ENCODE assay signal across 9 cellular contexts in genomic region chr1:16796179-16796578, GRCh38. TPM values are rescaled to one million over a fixed set of nuclear protein-coding genes. Genes with fewer than 3 reads are reported as not detected.
DNase-seq lines count a peak whose midpoint lies in the region; ATAC-seq, FAIRE-seq and TF ChIP-seq lines count a peak whose summit lies in the region.
"Not testable (repeated sequence)": the region's sequence is repeated elsewhere in the genome, so short reads cannot be mapped to it uniquely, and the experiment has no call there.
"Had no signal": no experiment of that assay in that cellular context is flagged by ENCODE, and none has a peak within 500 bp of the region (broad histone marks: within the 10 kb centered on the region; RNA-seq: fewer than 3 reads in every experiment).

No MANE protein-coding gene starts in this region.

- not testable (repeated sequence) for H2BK12ac ChIP-seq in H1 (ENCODE audit: low read depth, low read length); neuronal stem cell (ENCODE audit: low read length)

- TF ChIP-seq RAD21 in H1 (IDR thresholded peaks at IDR 0.05 in 1 of 2, conservative IDR thresholded peaks at IDR 0.05 in 1 of 2; ENCODE audit: low read depth in 2 of 2, low read length in 2 of 2); HepG2 (CRISPR knock-in tag; IDR thresholded peaks at IDR 0.05): not testable (repeated sequence)

- in situ Hi-C loops in HepG2 (cut with HindIII; ENCODE audit: extremely low pct_ligation_motif_present, low pct_unique_long_range_greater_than_20kb); gastrocnemius medialis (cut with MboI; ENCODE audit: low sequenced_read_pairs in 4 of 4): not testable (repeated sequence)

- not testable (repeated sequence) for H4K8ac ChIP-seq in H1 (ENCODE audit: extremely low read depth, insufficient read depth, low read length); neuronal stem cell (ENCODE audit: low read depth, low read length)

- H2AK5ac ChIP-seq in H1 (ENCODE audit: low read depth, low read length); neuronal stem cell (ENCODE audit: low read depth, low read length): not testable (repeated sequence)

- not testable (repeated sequence) for H2BK120ac ChIP-seq in H1 (replicated peaks; ENCODE audit: low read depth, low read length); neuronal stem cell (ENCODE audit: low read depth, low read length)

- H3K4me2 ChIP-seq in H1 (ENCODE audit: insufficient read depth in 1 of 2, low read depth in 2 of 2, low read length in 2 of 2): 0 out of 4 replicates have a peak overlapping the region, but pooled peaks of 1 of the 2 experiments have one; percentile 32
- not testable (repeated sequence) for H3K4me2 ChIP-seq in HepG2 (ENCODE audit: low read depth, low read length)
- H3K4me2 ChIP-seq in neuronal stem cell (ENCODE audit: insufficient read depth, low read length, poor library complexity, severe bottlenecking): peak overlapping the region; percentile 43

- not testable (repeated sequence) for H3K36me3 ChIP-seq in body of pancreas (replicated peaks in 1 of 2; ENCODE audit: insufficient read depth in 1 of 2, low read depth in 2 of 2); H1 (ENCODE audit: control insufficient read depth in 2 of 4, insufficient read depth in 4 of 4, low read length in 3 of 4); heart left ventricle; HepG2 (replicated peaks in 1 of 2; ENCODE audit: control insufficient read depth in 1 of 2, insufficient read depth in 2 of 2, low read length in 2 of 2); neuronal stem cell (replicated peaks in 1 of 2; ENCODE audit: control insufficient read depth in 2 of 2, insufficient read depth in 2 of 2, low read length in 2 of 2); gastrocnemius medialis; upper lobe of right lung

- POLR2A ChIA-PET in H1 (lab: Charles Lee; ENCODE audit: partially characterized antibody); HepG2 (lab: Yijun Ruan, JAX): not testable (repeated sequence)

- 0 out of 2 replicates have a peak overlapping the region, but pooled peaks have one; percentile 16 for H2AFZ ChIP-seq in H1 (ENCODE audit: low read length)
- H2AFZ ChIP-seq in HepG2 (ENCODE audit: low read length); neuronal stem cell (ENCODE audit: low read length): not testable (repeated sequence)

- not testable (repeated sequence) for BruUV-seq in HepG2 (replicated peaks; lab: Mats Ljungman, UMichigan)

- H3K4me1 ChIP-seq in body of pancreas; H1 (replicated peaks in 1 of 4; ENCODE audit: control insufficient read depth in 3 of 4, insufficient read depth in 4 of 4, low read length in 3 of 4); heart left ventricle; HepG2 (ENCODE audit: insufficient read depth, low read length); neuronal stem cell (ENCODE audit: control insufficient read depth in 2 of 2, insufficient read depth in 1 of 2, low read depth in 1 of 2, low read length in 2 of 2); gastrocnemius medialis; upper lobe of right lung: not testable (repeated sequence)

- H3K9ac ChIP-seq in H1 (replicated peaks in 1 of 4; ENCODE audit: extremely low read depth in 1 of 4, low read depth in 3 of 4, low read length in 3 of 4); HepG2 (ENCODE audit: insufficient read depth, low read depth, low read length); neuronal stem cell (ENCODE audit: low read depth, low read length, poor library complexity): not testable (repeated sequence)

- TF ChIP-seq POLR2A in body of pancreas (IDR thresholded peaks at IDR 0.05); H1 (IDR thresholded peaks at IDR 0.05; ENCODE audit: control extremely low read depth in 1 of 2, low read depth in 2 of 2, low read length in 2 of 2); heart left ventricle (IDR thresholded peaks at IDR 0.05); HepG2 (IDR thresholded peaks at IDR 0.05; ENCODE audit: insufficient read depth in 1 of 2, low read depth in 2 of 2, low read length in 2 of 2); gastrocnemius medialis (IDR thresholded peaks at IDR 0.05): not testable (repeated sequence)

- intact Hi-C loops in body of pancreas (cut with DNase I); heart left ventricle (cut with DNase I); HepG2 (cut with micrococcal nuclease; ENCODE audit: unreplicated experiment); gastrocnemius medialis (cut with DNase I; ENCODE audit: low total_unique reads); upper lobe of right lung (cut with DNase I): not testable (repeated sequence)

- CTCF ChIA-PET in H1 (lab: Charles Lee; ENCODE audit: partially characterized antibody); HepG2 (lab: Yijun Ruan, JAX; ENCODE audit: low intra/inter-chr PET ratio, low total read pairs): not testable (repeated sequence)

- H2BK15ac ChIP-seq in H1 (ENCODE audit: low read length); neuronal stem cell (ENCODE audit: low read length): not testable (repeated sequence)

- not testable (repeated sequence) for H3K23me2 ChIP-seq in H1 (ENCODE audit: low read depth, low read length)

- H3K79me1 ChIP-seq in H1 (ENCODE audit: low read depth, low read length); neuronal stem cell (ENCODE audit: low read depth, low read length): not testable (repeated sequence)

- not testable (repeated sequence) for H4K20me1 ChIP-seq in H1 (replicated peaks in 1 of 2; ENCODE audit: control insufficient read depth in 1 of 2, insufficient read depth in 2 of 2, low read length in 2 of 2); HepG2 (ENCODE audit: insufficient read depth, low read length)

- H3K4me3 ChIP-seq in body of pancreas; H1 (ENCODE audit: extremely low read depth in 1 of 4, insufficient read depth in 2 of 4, low read depth in 3 of 4, low read length in 4 of 4); heart left ventricle; HepG2 (replicated peaks in 1 of 3; ENCODE audit: insufficient read depth in 1 of 3, low read depth in 2 of 3, low read length in 3 of 3); neuronal stem cell (ENCODE audit: low read length in 2 of 2); gastrocnemius medialis; upper lobe of right lung: not testable (repeated sequence)

- not testable (repeated sequence) for H3K79me2 ChIP-seq in H1 (ENCODE audit: control insufficient read depth in 1 of 2, insufficient read depth in 2 of 2, low read length in 2 of 2); HepG2 (ENCODE audit: insufficient read depth, low read length)

- peak; percentile 28 for FAIRE-seq in HTR-8/SVneo (lab: Jason Lieb, UNC)
- peak; percentile 24 for FAIRE-seq in H1 (lab: Jason Lieb, UNC)
- FAIRE-seq in HepG2 (lab: Jason Lieb, UNC): not testable (repeated sequence)

- H4K5ac ChIP-seq in H1 (ENCODE audit: insufficient read length, low read depth, low read length): not testable (repeated sequence)

- not testable (repeated sequence) for H3K27ac ChIP-seq in body of pancreas; H1 (ENCODE audit: low read depth, low read length); heart left ventricle; HepG2 (ENCODE audit: extremely low read length, insufficient read depth, low read length); upper lobe of right lung
- peak overlapping the region; percentile 44 for H3K27ac ChIP-seq in neuronal stem cell (replicated peaks; ENCODE audit: low read length)
- H3K27ac ChIP-seq in gastrocnemius medialis: peak overlapping the region in 1 of 4 donors; percentile 67

- not testable (repeated sequence) for DNase-seq in HTR-8/SVneo (ENCODE audit: insufficient read length, low spot score); body of pancreas; H1 (ENCODE audit: low read depth in 1 of 2, low spot score in 2 of 2); heart left ventricle; HepG2 (ENCODE audit: low spot score); neuronal stem cell (ENCODE audit: low spot score); gastrocnemius medialis; upper lobe of right lung

- ATAC-seq in body of pancreas: peak; percentile 12
- ATAC-seq in heart left ventricle: peak; percentile 20 to 44 (median 28)
- not testable (repeated sequence) for ATAC-seq in HepG2
- ATAC-seq in gastrocnemius medialis: peak; percentile 63 to 80
- ATAC-seq in upper lobe of right lung: peak; percentile 17

- not testable (repeated sequence) for H3K56ac ChIP-seq in H1 (replicated peaks; ENCODE audit: insufficient read length, low read depth, low read length)

- not testable (repeated sequence) for H4K91ac ChIP-seq in H1 (replicated peaks; ENCODE audit: insufficient read length, low read length); neuronal stem cell (ENCODE audit: low read depth, low read length, poor library complexity)

- H3K14ac ChIP-seq in H1 (ENCODE audit: insufficient read length); neuronal stem cell (ENCODE audit: low read length): not testable (repeated sequence)

- H3K27me3 ChIP-seq in body of pancreas; H1 (replicated peaks in 1 of 4; ENCODE audit: control insufficient read depth in 3 of 4, extremely low read depth in 1 of 4, insufficient read depth in 3 of 4, low read length in 3 of 4); HepG2 (ENCODE audit: control insufficient read depth in 1 of 2, insufficient read depth in 2 of 2, low read length in 2 of 2); neuronal stem cell (ENCODE audit: control insufficient read depth in 3 of 3, insufficient read depth in 3 of 3, low read depth in 1 of 3, low read length in 3 of 3); gastrocnemius medialis; upper lobe of right lung: not testable (repeated sequence)
- H3K27me3 ChIP-seq in heart left ventricle: peaks cover 0 to 30% (median 4%) of the 10 kb centered on the region in 9 donors

- not testable (repeated sequence) for H3K23ac ChIP-seq in H1 (ENCODE audit: insufficient read length); neuronal stem cell (ENCODE audit: low read depth, low read length, poor library complexity)

- TF ChIP-seq CTCF in body of pancreas (IDR thresholded peaks at IDR 0.05); H1 (IDR thresholded peaks at IDR 0.05; ENCODE audit: control extremely low read depth in 1 of 3, insufficient read depth in 1 of 3, low read depth in 1 of 3, low read length in 3 of 3); heart left ventricle (IDR thresholded peaks at IDR 0.05); HepG2 (CRISPR knock-in tag; IDR thresholded peaks at IDR 0.05); gastrocnemius medialis (IDR thresholded peaks at IDR 0.05 in 4 of 5, conservative IDR thresholded peaks at IDR 0.05 in 1 of 5); upper lobe of right lung (IDR thresholded peaks at IDR 0.05): not testable (repeated sequence)

- not testable (repeated sequence) for H2BK5ac ChIP-seq in H1 (ENCODE audit: low read depth, low read length); neuronal stem cell (ENCODE audit: low read length)

- WGBS in body of pancreas, 2 donors: 71 to 80% methylated on average over 3 to 4 of the region's 8 CpGs
- WGBS in H1 (ENCODE audit: extremely low coverage in 1 of 2, insufficient coverage in 1 of 2, insufficient read length in 1 of 2, insufficient replicate concordance in 2 of 2, low coverage in 1 of 2, low lambda C conversion rate in 2 of 2, missing lambda C conversion rate in 1 of 2), 2 experiments: 72% methylated on average over 8 of the region's 8 CpGs; no CpG with 5 or more reads in 1 of the 2 experiments
- 52 to 75% (median 61%) methylated on average over 4 to 8 of the region's 8 CpGs for WGBS in heart left ventricle, 4 donors
- 42% methylated on average over 8 of the region's 8 CpGs for WGBS in HepG2 (ENCODE audit: low lambda C conversion rate)
- WGBS in neuronal stem cell (ENCODE audit: extremely low coverage in 2 of 2, insufficient read length in 2 of 2, insufficient replicate concordance in 1 of 2), 2 donors: no CpG with 5 or more reads among the region's 8 CpGs

- not testable (repeated sequence) for H3K9me3 ChIP-seq in body of pancreas; H1 (ENCODE audit: insufficient read depth in 2 of 2, low read depth in 1 of 2, low read length in 1 of 2); heart left ventricle; HepG2 (ENCODE audit: low read length); neuronal stem cell (replicated peaks in 1 of 2; ENCODE audit: control insufficient read depth in 2 of 2, insufficient read depth in 1 of 2, low read depth in 1 of 2, low read length in 2 of 2); gastrocnemius medialis; upper lobe of right lung

- H3K18ac ChIP-seq in H1 (ENCODE audit: extremely low read depth, low read length); neuronal stem cell (ENCODE audit: low read length): not testable (repeated sequence)

- H2BK20ac ChIP-seq in H1 (ENCODE audit: low read length): not testable (repeated sequence)

- H3K4ac ChIP-seq in H1 (replicated peaks; ENCODE audit: insufficient read length, low read depth, low read length); neuronal stem cell (ENCODE audit: low read length): not testable (repeated sequence)

- not testable (repeated sequence) for TF ChIP-seq EP300 in H1 (IDR thresholded peaks at IDR 0.05; ENCODE audit: borderline replicate concordance in 1 of 2, low read depth in 2 of 2, low read length in 2 of 2); HepG2 (IDR thresholded peaks at IDR 0.05; ENCODE audit: low read depth in 2 of 2, low read length in 2 of 2); HepG2 (CRISPR knock-in tag; IDR thresholded peaks at IDR 0.05; ENCODE audit: borderline replicate concordance)

RNA-seq across cellular contexts. Expression of gene RNU1-4, which starts 55.9 kb away (rescaled TPM):
- over 10,000 TPM in 1 of 2 donors, under 1 TPM in 1; under 0.01 to 15,479 TPM for total RNA-seq in body of pancreas
- total RNA-seq in H1 (2021; fragmentation: NEBNext Ultra II Directional; extraction: Animal tissue kit (Norgen Biotek cat#: 25700)): 1,303 and 1,497 TPM in 2 replicates
- under 0.01 and 145 TPM in 2 replicates for polyA plus RNA-seq in H1 (2011; rRNA removed)
- polyA plus RNA-seq in H1 (2011; cell fraction: cytosol; rRNA removed): under 0.01 TPM
- polyA plus RNA-seq in H1 (2011; cell fraction: nucleus; rRNA removed): under 0.01 TPM
- polyA plus RNA-seq in H1 (2012, experiment 1 of 2): 20.3 to 94.3 TPM in 2 of 4 replicates, not detected in the others
- not detected for polyA plus RNA-seq in H1 (2012, experiment 2 of 2)
- not detected for polyA plus RNA-seq in H1 (2013, experiment 1 of 2)
- polyA plus RNA-seq in H1 (2013, experiment 2 of 2): not detected
- polyA minus RNA-seq in H1 (2011; rRNA and poly(A)+ RNA removed): 10,411 and 22,262 TPM in 2 replicates
- 59,319 TPM for polyA minus RNA-seq in H1 (2011; cell fraction: cytosol; rRNA and poly(A)+ RNA removed)
- 43,973 TPM for polyA minus RNA-seq in H1 (2011; cell fraction: nucleus; rRNA and poly(A)+ RNA removed)
- total RNA-seq in heart left ventricle: 1,000 to 10,000 TPM in 6 of 9 donors, 100 to 1,000 TPM in 1, not detected in 2; 364 to 3,776 (median 2,470) TPM
- polyA plus RNA-seq in heart left ventricle: not detected
- total RNA-seq in HepG2 (2016; rRNA removed; fragmentation: Illumina TruSeq; extraction: Trizol): 859 and 11,018 TPM in 2 replicates
- total RNA-seq in HepG2 (2016; cell fraction: cytosol; rRNA removed; fragmentation: Illumina TruSeq; extraction: Trizol; ENCODE audit: low read depth): 16,281 and 17,236 TPM in 2 replicates
- total RNA-seq in HepG2 (2016; cell fraction: insoluble cytoplasmic fraction; rRNA removed; fragmentation: Illumina TruSeq; extraction: Trizol): 1,309 and 10,613 TPM in 2 replicates
- 2,848 and 3,475 TPM in 2 replicates for total RNA-seq in HepG2 (2016; cell fraction: membrane; rRNA removed; fragmentation: Illumina TruSeq; extraction: Trizol)
- total RNA-seq in HepG2 (2016; cell fraction: nucleus; rRNA removed; fragmentation: Illumina TruSeq; extraction: Trizol): 52,466 and 64,417 TPM in 2 replicates
- under 0.01 TPM in 2 replicates for polyA plus RNA-seq in HepG2 (2011; rRNA removed)
- polyA plus RNA-seq in HepG2 (2011; cell fraction: cytosol; rRNA removed): under 0.01 TPM in 2 replicates
- polyA plus RNA-seq in HepG2 (2011; cell fraction: nucleus; rRNA removed): under 0.01 TPM in 2 replicates
- polyA plus RNA-seq in HepG2 (2012): 78.2 TPM in 1 of 2 replicates, not detected in the other
- polyA plus RNA-seq in HepG2 (2016; cell fraction: cytosol; fragmentation: Illumina TruSeq; extraction: Trizol; ENCODE audit: low read depth): 27.3 and 44.4 TPM in 2 replicates
- polyA plus RNA-seq in HepG2 (2016; cell fraction: insoluble cytoplasmic fraction; fragmentation: Illumina TruSeq; extraction: Trizol; ENCODE audit: low read depth): not detected in 2 replicates
- polyA plus RNA-seq in HepG2 (2016; cell fraction: membrane; fragmentation: Illumina TruSeq; extraction: Trizol; ENCODE audit: low read depth): not detected in 2 replicates
- 32.8 TPM in 1 of 2 replicates, not detected in the other for polyA plus RNA-seq in HepG2 (2016; cell fraction: nucleus; fragmentation: Illumina TruSeq; extraction: Trizol; ENCODE audit: insufficient read depth, low read depth)
- 12,820 and 15,604 TPM in 2 replicates for polyA minus RNA-seq in HepG2 (2011; rRNA and poly(A)+ RNA removed; ENCODE audit: low replicate concordance)
- 90,102 and 105,040 TPM in 2 replicates for polyA minus RNA-seq in HepG2 (2011; cell fraction: cytosol; rRNA and poly(A)+ RNA removed)
- polyA minus RNA-seq in HepG2 (2011; cell fraction: nucleus; rRNA and poly(A)+ RNA removed): 42,574 and 58,030 TPM in 2 replicates
- 14.3 TPM for polyA plus RNA-seq in neuronal stem cell (2013, experiment 1 of 2)
- polyA plus RNA-seq in neuronal stem cell (2013, experiment 2 of 2): 15.9 TPM
- under 1 TPM in 1 of 4 donors, not detected in 3; under 0.01 TPM for total RNA-seq in gastrocnemius medialis
- total RNA-seq in upper lobe of right lung: 6,622 TPM
- polyA plus RNA-seq: CD8-positive, alpha-beta memory T cell had no signal
